ENCODE assay signal across 1 cellular context in the genomic region with DNA sequence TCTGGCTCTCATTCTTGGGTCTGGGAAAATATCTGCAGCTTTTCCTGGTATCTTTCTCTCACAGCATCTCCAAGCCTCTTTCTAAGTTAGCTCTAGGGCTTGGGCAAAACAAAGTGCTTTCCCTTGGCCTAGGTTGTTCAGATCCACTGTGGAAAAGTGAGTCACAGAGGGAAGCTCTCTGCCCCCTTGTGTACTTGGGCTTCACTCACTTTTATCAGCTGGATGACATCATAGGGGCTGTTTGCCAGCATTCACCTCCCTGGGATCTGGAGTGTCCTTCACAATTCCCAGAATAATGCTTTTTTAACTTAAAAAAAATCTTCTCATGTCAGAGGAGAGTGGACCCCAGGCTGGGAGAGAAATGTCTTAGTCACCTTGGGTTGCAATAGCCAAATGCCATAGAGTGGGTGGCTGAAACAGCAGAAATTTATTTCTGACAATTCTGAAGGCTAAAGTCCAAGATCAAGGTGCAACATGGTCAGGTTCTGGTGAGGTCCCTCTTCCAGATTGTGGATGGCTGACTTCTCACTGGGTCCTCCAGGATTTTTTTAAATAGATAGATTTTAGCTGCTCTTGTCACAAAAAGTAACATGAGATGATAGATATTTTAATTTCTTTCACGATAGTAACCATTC.
TF ChIP-seq lines count a peak whose summit lies in the region.

No MANE protein-coding gene starts in this region.

TF ChIP-seq in liver, 16 proteins besides CTCF, POLR2A, EP300 and RAD21 (continued from another document):
- TF ChIP-seq, protein P1, sequence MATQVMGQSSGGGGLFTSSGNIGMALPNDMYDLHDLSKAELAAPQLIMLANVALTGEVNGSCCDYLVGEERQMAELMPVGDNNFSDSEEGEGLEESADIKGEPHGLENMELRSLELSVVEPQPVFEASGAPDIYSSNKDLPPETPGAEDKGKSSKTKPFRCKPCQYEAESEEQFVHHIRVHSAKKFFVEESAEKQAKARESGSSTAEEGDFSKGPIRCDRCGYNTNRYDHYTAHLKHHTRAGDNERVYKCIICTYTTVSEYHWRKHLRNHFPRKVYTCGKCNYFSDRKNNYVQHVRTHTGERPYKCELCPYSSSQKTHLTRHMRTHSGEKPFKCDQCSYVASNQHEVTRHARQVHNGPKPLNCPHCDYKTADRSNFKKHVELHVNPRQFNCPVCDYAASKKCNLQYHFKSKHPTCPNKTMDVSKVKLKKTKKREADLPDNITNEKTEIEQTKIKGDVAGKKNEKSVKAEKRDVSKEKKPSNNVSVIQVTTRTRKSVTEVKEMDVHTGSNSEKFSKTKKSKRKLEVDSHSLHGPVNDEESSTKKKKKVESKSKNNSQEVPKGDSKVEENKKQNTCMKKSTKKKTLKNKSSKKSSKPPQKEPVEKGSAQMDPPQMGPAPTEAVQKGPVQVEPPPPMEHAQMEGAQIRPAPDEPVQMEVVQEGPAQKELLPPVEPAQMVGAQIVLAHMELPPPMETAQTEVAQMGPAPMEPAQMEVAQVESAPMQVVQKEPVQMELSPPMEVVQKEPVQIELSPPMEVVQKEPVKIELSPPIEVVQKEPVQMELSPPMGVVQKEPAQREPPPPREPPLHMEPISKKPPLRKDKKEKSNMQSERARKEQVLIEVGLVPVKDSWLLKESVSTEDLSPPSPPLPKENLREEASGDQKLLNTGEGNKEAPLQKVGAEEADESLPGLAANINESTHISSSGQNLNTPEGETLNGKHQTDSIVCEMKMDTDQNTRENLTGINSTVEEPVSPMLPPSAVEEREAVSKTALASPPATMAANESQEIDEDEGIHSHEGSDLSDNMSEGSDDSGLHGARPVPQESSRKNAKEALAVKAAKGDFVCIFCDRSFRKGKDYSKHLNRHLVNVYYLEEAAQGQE (IDR thresholded peaks at IDR 0.05): no peak
- TF ChIP-seq, protein P2, sequence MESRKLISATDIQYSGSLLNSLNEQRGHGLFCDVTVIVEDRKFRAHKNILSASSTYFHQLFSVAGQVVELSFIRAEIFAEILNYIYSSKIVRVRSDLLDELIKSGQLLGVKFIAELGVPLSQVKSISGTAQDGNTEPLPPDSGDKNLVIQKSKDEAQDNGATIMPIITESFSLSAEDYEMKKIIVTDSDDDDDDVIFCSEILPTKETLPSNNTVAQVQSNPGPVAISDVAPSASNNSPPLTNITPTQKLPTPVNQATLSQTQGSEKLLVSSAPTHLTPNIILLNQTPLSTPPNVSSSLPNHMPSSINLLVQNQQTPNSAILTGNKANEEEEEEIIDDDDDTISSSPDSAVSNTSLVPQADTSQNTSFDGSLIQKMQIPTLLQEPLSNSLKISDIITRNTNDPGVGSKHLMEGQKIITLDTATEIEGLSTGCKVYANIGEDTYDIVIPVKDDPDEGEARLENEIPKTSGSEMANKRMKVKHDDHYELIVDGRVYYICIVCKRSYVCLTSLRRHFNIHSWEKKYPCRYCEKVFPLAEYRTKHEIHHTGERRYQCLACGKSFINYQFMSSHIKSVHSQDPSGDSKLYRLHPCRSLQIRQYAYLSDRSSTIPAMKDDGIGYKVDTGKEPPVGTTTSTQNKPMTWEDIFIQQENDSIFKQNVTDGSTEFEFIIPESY (IDR thresholded peaks at IDR 0.05): no peak
- TF ChIP-seq FOXA2 (IDR thresholded peaks at IDR 0.05): no peak
